In the genomic region with DNA sequence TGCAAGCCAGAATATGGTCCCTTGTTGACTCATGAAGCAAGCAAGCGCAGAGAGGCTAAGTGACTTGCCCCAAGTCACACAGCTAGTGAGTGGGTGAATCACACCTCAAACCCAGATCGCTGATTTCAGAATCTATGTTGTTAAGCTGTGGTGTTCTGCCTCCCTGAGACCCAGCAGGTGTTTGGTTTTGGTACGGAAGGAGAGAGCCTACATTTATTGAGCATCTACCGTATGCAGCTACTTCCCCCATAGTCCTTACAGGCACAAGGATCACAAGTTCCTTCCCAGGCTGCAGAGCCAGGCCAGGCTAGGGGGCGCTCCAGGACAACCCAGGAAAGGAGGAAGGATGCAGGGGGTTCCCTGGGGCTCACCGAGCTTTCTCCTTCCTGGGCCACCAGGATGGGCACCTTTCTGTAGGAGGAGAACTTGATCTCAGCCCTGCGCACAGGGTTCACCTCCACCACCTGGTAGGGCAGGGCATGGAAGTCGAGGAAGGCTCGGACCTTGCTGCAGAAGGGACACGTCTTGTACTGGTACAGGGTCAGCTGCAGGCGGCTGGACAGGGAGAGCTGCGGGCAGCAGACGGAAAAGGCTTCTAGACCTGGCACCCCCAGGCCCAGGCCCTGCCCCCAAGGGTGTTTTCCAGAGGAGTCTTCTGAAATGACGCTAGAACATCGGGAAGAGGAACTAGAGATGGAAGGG, we compare ENCODE assay signal across 9 cellular contexts. TPM values are rescaled to one million over a fixed set of nuclear protein-coding genes. Genes with fewer than 3 reads are reported as not detected.
A peak's percentile ranks its signal among the peaks of the same experiment; 100 is the strongest.
DNase-seq lines count a peak whose midpoint lies in the region; ATAC-seq, FAIRE-seq and TF ChIP-seq lines count a peak whose summit lies in the region.
"Had no signal": no experiment of that assay in that cellular context is flagged by ENCODE, and none has a peak within 500 bp of the region (broad histone marks: within the 10 kb centered on the region; RNA-seq: fewer than 3 reads in every experiment).

No MANE protein-coding gene starts in this region.

- intact Hi-C loops in left ventricle myocardium inferior (cut with micrococcal nuclease), result no loop called here
- intact Hi-C loops in gastrocnemius medialis (cut with DNase I; ENCODE audit: low total_unique reads), result no loop called here

- H3K4me1 ChIP-seq in left ventricle myocardium inferior (peaks cover 52% of the 10 kb centered on the region), gastrocnemius medialis (peaks cover 23 to 30% of the 10 kb centered on the region in 2 donors)

- peak; percentile 60 for TF ChIP-seq CTCF in left ventricle myocardium inferior (IDR thresholded peaks at IDR 0.05; ENCODE audit: borderline replicate concordance)
- peak in 4 of 5 experiments; percentile 6 to 58 (median 18) for TF ChIP-seq CTCF in gastrocnemius medialis (IDR thresholded peaks at IDR 0.05 in 4 of 5, conservative IDR thresholded peaks at IDR 0.05 in 1 of 5)

- in situ Hi-C loops in gastrocnemius medialis (cut with MboI; ENCODE audit: low sequenced_read_pairs in 4 of 4), result loop anchor here in 2 of 4 donors (25.0 kb wide), 1 partner anchor 163 kb away; no protein-coding TSS in a partner anchor

- peak overlapping the region; percentile 97 for H3K4me3 ChIP-seq in left ventricle myocardium inferior
- H3K4me3 ChIP-seq in gastrocnemius medialis, result no peak overlapping the region

- DNase-seq in activated CD8-positive, alpha-beta memory T cell treated with anti-CD3 and anti-CD28 coated beads for 24 hours, result peak; percentile 72
- no peak for DNase-seq in activated CD8-positive, alpha-beta memory T cell treated with anti-CD3 and anti-CD28 coated beads, Interleukin-2, amount 50 U/mL, for 48 hours
- DNase-seq in NCI-H82 (lab: John Stamatoyannopoulos, UW) (peak; percentile 74), left ventricle myocardium inferior (peak; percentile 59), gastrocnemius medialis (peak in 1 of 2 donors; percentile 54), H54 (ENCODE audit: insufficient read length, low spot score) (no peak)
- peak; percentile 77 for DNase-seq in activated effector memory CD4-positive, alpha-beta T cell treated with anti-CD3 and anti-CD28 coated beads, Interleukin-2, amount 50 U/mL, for 16 hours

- FAIRE-seq in H54 (lab: Jason Lieb, UNC), result no peak
- FAIRE-seq: endometrium had no signal

- H3K27me3 ChIP-seq in left ventricle myocardium inferior (ENCODE audit: low read depth) (no peaks in the 10 kb centered on the region), gastrocnemius medialis (no peaks in the 10 kb centered on the region)

- TF ChIP-seq POLR2A in gastrocnemius medialis (IDR thresholded peaks at IDR 0.05) (no peak), H54 (IDR thresholded peaks at IDR 0.05; ENCODE audit: low read depth, low read length) (no peak)

- H3K27ac ChIP-seq in left ventricle myocardium inferior (replicated peaks) (no peak overlapping the region), gastrocnemius medialis (peak overlapping the region in 3 of 4 donors; percentile 97 to 100 (median 97))

- peaks cover 51% of the 10 kb centered on the region for H3K36me3 ChIP-seq in left ventricle myocardium inferior
- H3K36me3 ChIP-seq in gastrocnemius medialis, result peaks cover 0 to 38% of the 10 kb centered on the region in 2 donors

- ATAC-seq in gastrocnemius medialis, result no peak
- no peak for ATAC-seq in GM19467 (IDR thresholded peaks at IDR 0.05; ENCODE audit: unreplicated experiment)

- H3K9me3 ChIP-seq in left ventricle myocardium inferior (replicated peaks) (no peaks in the 10 kb centered on the region), gastrocnemius medialis (no peaks in the 10 kb centered on the region)

RNA-seq across cellular contexts. Expression of a gene that starts 2.5 kb away (rescaled TPM):
- total RNA-seq in left ventricle myocardium inferior (141 TPM), gastrocnemius medialis (100 to 1,000 TPM in 3 of 4 donors, 10 to 100 TPM in 1; 95.2 to 266 (median 155) TPM)

RNA-seq across cellular contexts. Expression of a gene that starts 24.2 kb away (rescaled TPM):
- total RNA-seq in left ventricle myocardium inferior, result not detected
- under 1 TPM in 1 of 4 donors, not detected in 3; 1.00 TPM for total RNA-seq in gastrocnemius medialis

RNA-seq across cellular contexts. Expression of a gene that starts 35.0 kb away (rescaled TPM):
- total RNA-seq in left ventricle myocardium inferior, result 52.5 TPM
- 100 to 1,000 TPM in 3 of 4 donors, 10 to 100 TPM in 1; 73.5 to 145 (median 132) TPM for total RNA-seq in gastrocnemius medialis

RNA-seq across cellular contexts. Expression of a gene that starts 57.0 kb away (rescaled TPM):
- total RNA-seq in left ventricle myocardium inferior, result 5.4 TPM
- total RNA-seq in gastrocnemius medialis, result 10 to 100 TPM; 26.9 to 98.7 (median 46.0) TPM

RNA-seq across cellular contexts. Expression of a gene that starts 57.9 kb away (rescaled TPM):
- total RNA-seq in left ventricle myocardium inferior, result 7.9 TPM
- total RNA-seq in gastrocnemius medialis, result 1 to 10 TPM; 3.6 to 7.4 (median 6.9) TPM

Comparison
In these comparisons a context has a peak if more than half of its experiments do, and no peak if none do; other contexts are left out.
1. DNase-seq: peak in activated CD8-positive, alpha-beta memory T cell treated with anti-CD3 and anti-CD28 coated beads for 24 hours (single experiment), NCI-H82 (single experiment), activated effector memory CD4-positive, alpha-beta T cell treated with anti-CD3 and anti-CD28 coated beads, Interleukin-2, amount 50 U/mL, for 16 hours (single experiment) and left ventricle myocardium inferior (single experiment); none in activated CD8-positive, alpha-beta memory T cell treated with anti-CD3 and anti-CD28 coated beads, Interleukin-2, amount 50 U/mL, for 48 hours (single experiment) and H54 (single experiment).